Comparison of ENCODE assay signal across 9 cellular contexts in genomic region chr21:42063578-42064521, GRCh38. TPM values are rescaled to one million over a fixed set of nuclear protein-coding genes. Genes with fewer than 3 reads are reported as not detected.
A peak's percentile ranks its signal among the peaks of the same experiment; 100 is the strongest.
DNase-seq lines count a peak whose midpoint lies in the region; ATAC-seq and TF ChIP-seq lines count a peak whose summit lies in the region.
"Had no signal": no experiment of that assay in that cellular context is flagged by ENCODE, and none has a peak within 500 bp of the region (broad histone marks: within the 10 kb centered on the region; RNA-seq: fewer than 3 reads in every experiment).

No MANE protein-coding gene starts in this region.

- TF ChIP-seq POLR2A in adrenal gland (IDR thresholded peaks at IDR 0.05) (no peak), gastroesophageal sphincter (IDR thresholded peaks at IDR 0.05) (no peak)

- WGBS in adrenal gland, 4 donors = 43 to 50% (median 48%) methylated on average over 22 to 28 of the region's 28 CpGs
- WGBS in gastroesophageal sphincter (ENCODE audit: low coverage in 1 of 2), 2 donors = 65 to 68% methylated on average over 2 to 18 of the region's 28 CpGs

- TF ChIP-seq CTCF in adrenal gland (IDR thresholded peaks at IDR 0.05) (peak in 2 of 6 experiments; percentile 6 to 20), gastroesophageal sphincter (IDR thresholded peaks at IDR 0.05) (no peak)

- no peak for TF ChIP-seq EP300 in gastroesophageal sphincter (IDR thresholded peaks at IDR 0.05)

- intact Hi-C loops in adrenal gland (cut with DNase I) = no loop called here

- H3K36me3 ChIP-seq in adrenal gland (replicated peaks in 1 of 2) (no peaks in the 10 kb centered on the region), gastroesophageal sphincter (no peaks in the 10 kb centered on the region)

- peak overlapping the region in 2 of 5 donors; percentile 62 to 78 for H3K27ac ChIP-seq in adrenal gland
- peak overlapping the region in 16 of 21 experiments; percentile 10 to 91 (median 71) for H3K27ac ChIP-seq in skin epidermis
- no peak overlapping the region for H3K27ac ChIP-seq in gastroesophageal sphincter

- H3K4me3 ChIP-seq in adrenal gland (peak overlapping the region in 1 of 4 donors; percentile 10), skin epidermis (peak overlapping the region in 6 of 7 experiments; percentile 0 to 19 (median 5)), gastroesophageal sphincter (no peak overlapping the region)

- H3K4me1 ChIP-seq in adrenal gland (replicated peaks in 1 of 2) (peaks cover 4 to 16% of the 10 kb centered on the region in 2 donors), gastroesophageal sphincter (no peaks in the 10 kb centered on the region)

- ATAC-seq in HG02678 (IDR thresholded peaks at IDR 0.05; ENCODE audit: unreplicated experiment) = peak; percentile 37
- no peak for ATAC-seq in gastroesophageal sphincter

- H3K9me3 ChIP-seq in adrenal gland (replicated peaks in 1 of 3) (no peaks in the 10 kb centered on the region), gastroesophageal sphincter (no peaks in the 10 kb centered on the region)

- no peaks in the 10 kb centered on the region for H3K27me3 ChIP-seq in adrenal gland
- H3K27me3 ChIP-seq in gastroesophageal sphincter = peaks cover 74% of the 10 kb centered on the region

- peak; percentile 19 for DNase-seq in GDM1 (lab: John Stamatoyannopoulos, UW)
- peak; percentile 58 for DNase-seq in SW480 (ENCODE audit: low spot score)
- peak in 6 of 7 donors; percentile 73 to 83 (median 80) for DNase-seq in adrenal gland
- DNase-seq in NK-92 treated with Interleukin-12 subunit alpha and Interleukin-12 subunit beta, amount 100 ng/mL, for 24 hours (lab: John Stamatoyannopoulos, UW) = no peak
- no peak for DNase-seq in HUDEP-2 (lab: John Stamatoyannopoulos, UW; ENCODE audit: unreplicated experiment in 76 of 76)

RNA-seq across cellular contexts. Expression of gene UMODL1, which starts 7.3 kb away (rescaled TPM):
- under 1 TPM in 1 of 8 donors, not detected in 7; 0.10 TPM for total RNA-seq in adrenal gland
- polyA plus RNA-seq in adrenal gland = under 1 TPM in 1 of 3 donors, not detected in 2; 0.79 TPM
- total RNA-seq in gastroesophageal sphincter = not detected
- total RNA-seq: fibroblast of lung had no signal
- polyA plus RNA-seq: fibroblast of lung had no signal

RNA-seq across cellular contexts. Expression of gene ZBTB21, which starts 53.7 kb away (rescaled TPM):
- 10 to 100 TPM; 11.0 to 39.1 (median 22.5) TPM for total RNA-seq in adrenal gland
- polyA plus RNA-seq in adrenal gland = 10 to 100 TPM in 1 of 3 donors, 1 to 10 TPM in 2; 6.8 to 10.2 (median 7.6) TPM
- total RNA-seq in gastroesophageal sphincter = 10 to 100 TPM in 2 of 4 donors, 1 to 10 TPM in 2; 6.6 to 14.1 (median 9.4) TPM

Comparison
In these comparisons a context has a peak if more than half of its experiments do, and no peak if none do; other contexts are left out.
1. DNase-seq: peak in GDM1 (single experiment), SW480 (single experiment) and adrenal gland (6 of 7); none in NK-92 treated with Interleukin-12 subunit alpha and Interleukin-12 subunit beta, amount 100 ng/mL, for 24 hours (single experiment) and HUDEP-2 (0 of 76).
2. H3K27ac ChIP-seq: peak in skin epidermis (16 of 21); none in gastroesophageal sphincter (0 of 4).
3. H3K4me3 ChIP-seq: peak in skin epidermis (6 of 7); none in gastroesophageal sphincter (0 of 2).